Comparison of ENCODE assay signal across 12 cellular contexts in the genomic region with DNA sequence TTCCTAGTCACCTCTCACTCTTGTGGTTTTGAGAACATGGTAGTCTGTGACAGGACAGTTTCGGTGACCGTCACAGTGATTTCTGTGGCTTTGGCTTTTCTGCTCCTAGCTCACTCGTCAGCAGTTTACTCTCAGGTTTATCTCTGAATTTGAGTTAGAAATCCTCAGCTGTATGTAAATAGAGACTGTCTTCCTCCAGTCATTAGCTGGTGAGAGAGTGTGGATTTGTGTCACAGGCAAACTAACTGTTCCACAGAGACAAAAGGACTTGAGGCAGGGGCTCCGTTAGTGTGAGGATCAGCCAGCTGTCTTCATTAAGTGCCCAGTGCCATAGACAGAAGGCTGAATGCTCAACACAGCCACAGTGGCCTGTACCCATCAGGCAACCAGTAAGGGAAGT.
A peak's percentile ranks its signal among the peaks of the same experiment; 100 is the strongest.
DNase-seq lines count a peak whose midpoint lies in the region; ATAC-seq and TF ChIP-seq lines count a peak whose summit lies in the region.
"Had no signal": no experiment of that assay in that cellular context is flagged by ENCODE, and none has a peak within 500 bp of the region (broad histone marks: within the 10 kb centered on the region; RNA-seq: fewer than 3 reads in every experiment).

No MANE protein-coding gene starts in this region.

- dilution Hi-C loops in IMR-90 (cut with HindIII; ENCODE audit: low sequenced_read_pairs, unreplicated experiment) = no loop called here

- peaks cover 0 to 32% of the 10 kb centered on the region in 2 donors for H3K4me1 ChIP-seq in right atrium auricular region
- no peaks in the 10 kb centered on the region; the same call in 1 of the 2 replicates for H3K4me1 ChIP-seq in IMR-90 (ENCODE audit: control insufficient read depth, insufficient read depth, low read length)

- H3K18ac ChIP-seq in IMR-90 (ENCODE audit: low read depth, low read length) = no peak overlapping the region; the same call in 1 of the 2 replicates

- no peak overlapping the region for H2AK9ac ChIP-seq in IMR-90 (replicated peaks; ENCODE audit: low read depth, low read length, poor library complexity)

- H3K9me3 ChIP-seq in right atrium auricular region (no peaks in the 10 kb centered on the region), IMR-90 (ENCODE audit: control insufficient read depth, insufficient read depth, low read length) (no peaks in the 10 kb centered on the region)
- H3K9me3 ChIP-seq: spleen had no signal

- no peak overlapping the region for H4K8ac ChIP-seq in IMR-90 (ENCODE audit: low read depth in 2 of 2, low read length in 2 of 2)

- peaks cover 19% of the 10 kb centered on the region for H3K4me1 Mint-ChIP-seq in activated naive CD8-positive, alpha-beta T cell treated with anti-CD3 and anti-CD28 coated beads for 36 hours
- peaks cover 22% of the 10 kb centered on the region for H3K4me1 Mint-ChIP-seq in stimulated activated naive CD8-positive, alpha-beta T cell treated with anti-CD3 and anti-CD28 coated beads, Interleukin-15, amount 100 ng/mL, for 72 hours

- H3K4me2 ChIP-seq in IMR-90 (ENCODE audit: low read depth, low read length) = no peak overlapping the region

- no peak overlapping the region for H2BK15ac ChIP-seq in IMR-90 (ENCODE audit: low read depth, low read length)

- H3K9me1 ChIP-seq in IMR-90 (ENCODE audit: insufficient read depth, low read length) = peaks cover 3% of the 10 kb centered on the region; the same call in 1 of the 2 replicates

- H3K36me3 Mint-ChIP-seq in activated naive CD8-positive, alpha-beta T cell treated with anti-CD3 and anti-CD28 coated beads for 36 hours = peaks cover 11% of the 10 kb centered on the region

- H4K5ac ChIP-seq in IMR-90 (ENCODE audit: low read depth, low read length) = no peak overlapping the region

- no peak overlapping the region for H3K4me3 ChIP-seq in right atrium auricular region
- H3K4me3 ChIP-seq in IMR-90 (ENCODE audit: insufficient read depth, low read depth, low read length) = no peak overlapping the region
- H3K4me3 ChIP-seq: spleen had no signal

- no peak overlapping the region for H3K4me3 Mint-ChIP-seq in activated naive CD8-positive, alpha-beta T cell treated with anti-CD3 and anti-CD28 coated beads for 36 hours
- H3K4me3 Mint-ChIP-seq in stimulated activated naive CD8-positive, alpha-beta T cell treated with anti-CD3 and anti-CD28 coated beads, Interleukin-15, amount 100 ng/mL, for 72 hours = no peak overlapping the region
- H3K4me3 Mint-ChIP-seq: IgD-negative memory B cell; natural killer cell treated with Interleukin-12 subunit alpha and Interleukin-12 subunit beta and Interleukin-15 and Interleukin-18, amount 100 ng/mL, for 72 hours had no signal

- WGBS in IMR-90 (ENCODE audit: extremely low coverage in 2 of 2, insufficient read length in 1 of 2), 2 experiments = no CpG with 5 or more reads among the region's 4 CpGs

- H3K9ac ChIP-seq in IMR-90 (ENCODE audit: low read depth, low read length) = no peak overlapping the region

- no peak overlapping the region for H2AFZ ChIP-seq in IMR-90 (replicated peaks; ENCODE audit: low read length, poor library complexity)

- CTCF ChIA-PET in IMR-90 (lab: Yijun Ruan, JAX) = no interaction called here

- H2BK120ac ChIP-seq in IMR-90 (ENCODE audit: low read depth, low read length) = no peak overlapping the region

- DNase-seq in left ventricle myocardium superior = no peak
- DNase-seq in right atrium auricular region (ENCODE audit: low spot score) = no peak
- DNase-seq in IMR-90 = no peak
- peak; percentile 1 for DNase-seq in activated naive CD8-positive, alpha-beta T cell treated with anti-CD3 and anti-CD28 coated beads for 36 hours
- DNase-seq in stimulated activated naive CD8-positive, alpha-beta T cell treated with anti-CD3 and anti-CD28 coated beads, Interleukin-15, amount 100 ng/mL, for 72 hours = peak in 1 of 2 donors; percentile 48
- DNase-seq in RKO (ENCODE audit: low spot score) = no peak
- DNase-seq in H4 (ENCODE audit: low spot score) = no peak
- DNase-seq: spleen, SW 1271 had no signal

- H2BK5ac ChIP-seq in IMR-90 (ENCODE audit: low read depth, low read length, poor library complexity, severe bottlenecking) = no peak overlapping the region

- no peak overlapping the region; the same call in none of the 2 replicates for H2AK5ac ChIP-seq in IMR-90 (ENCODE audit: low read depth, low read length)

- no peak overlapping the region for H3K27ac ChIP-seq in right atrium auricular region
- no peak overlapping the region for H3K27ac ChIP-seq in IMR-90 (ENCODE audit: insufficient read depth, low read length)
- H3K27ac ChIP-seq: spleen had no signal

- H3K23ac ChIP-seq in IMR-90 (ENCODE audit: low read depth, low read length) = 0 out of 2 replicates have a peak overlapping the region, but pooled peaks have one; percentile 43

- H3K56ac ChIP-seq in IMR-90 (ENCODE audit: extremely low read depth, insufficient read depth, low read length) = no peak overlapping the region

- peak; percentile 37 for ATAC-seq in left ventricle myocardium superior
- no peak for ATAC-seq in IMR-90 (ENCODE audit: low read depth)
- ATAC-seq in stimulated activated naive CD8-positive, alpha-beta T cell treated with anti-CD3 and anti-CD28 coated beads, Interleukin-15, amount 100 ng/mL, for 72 hours = peak; percentile 88
- no peak for ATAC-seq in HG02973 (IDR thresholded peaks at IDR 0.05; ENCODE audit: unreplicated experiment)

- H3K9me3 Mint-ChIP-seq in activated naive CD8-positive, alpha-beta T cell treated with anti-CD3 and anti-CD28 coated beads for 36 hours = no peaks in the 10 kb centered on the region
- no peaks in the 10 kb centered on the region for H3K9me3 Mint-ChIP-seq in stimulated activated naive CD8-positive, alpha-beta T cell treated with anti-CD3 and anti-CD28 coated beads, Interleukin-15, amount 100 ng/mL, for 72 hours
- H3K9me3 Mint-ChIP-seq: natural killer cell treated with Interleukin-12 subunit alpha and Interleukin-12 subunit beta and Interleukin-15 and Interleukin-18, amount 100 ng/mL, for 72 hours had no signal

- H4K20me1 ChIP-seq in IMR-90 (ENCODE audit: insufficient read depth, low read length) = no peaks in the 10 kb centered on the region

- in situ Hi-C loops in IMR-90 (cut with MboI; ENCODE audit: low sequenced_read_pairs) = no loop called here

- H3K4ac ChIP-seq in IMR-90 (ENCODE audit: low read depth, low read length) = no peak overlapping the region; the same call in 1 of the 2 replicates

- intact Hi-C loops in left ventricle myocardium superior (cut with micrococcal nuclease) = no loop called here
- intact Hi-C loops in IMR-90 (cut with micrococcal nuclease) = no loop called here

- H3K36me3 ChIP-seq in right atrium auricular region (no peaks in the 10 kb centered on the region), IMR-90 (ENCODE audit: control insufficient read depth, insufficient read depth, low read length) (no peaks in the 10 kb centered on the region)
- H3K36me3 ChIP-seq: spleen had no signal

- H3K79me1 ChIP-seq in IMR-90 (ENCODE audit: low read depth in 1 of 2, low read length in 2 of 2) = peaks cover 9 to 53% of the 10 kb centered on the region in 2 experiments

- H2BK20ac ChIP-seq in IMR-90 (ENCODE audit: low read depth, low read length) = no peak overlapping the region

- no peaks in the 10 kb centered on the region for H3K27me3 Mint-ChIP-seq in activated naive CD8-positive, alpha-beta T cell treated with anti-CD3 and anti-CD28 coated beads for 36 hours
- no peaks in the 10 kb centered on the region for H3K27me3 Mint-ChIP-seq in stimulated activated naive CD8-positive, alpha-beta T cell treated with anti-CD3 and anti-CD28 coated beads, Interleukin-15, amount 100 ng/mL, for 72 hours
- H3K27me3 Mint-ChIP-seq: IgD-negative memory B cell had no signal

- TF ChIP-seq CTCF in right atrium auricular region (IDR thresholded peaks at IDR 0.05) (no peak), IMR-90 (conservative IDR thresholded peaks at IDR 0.05; ENCODE audit: low read depth, low read length) (no peak)

- H3K14ac ChIP-seq in IMR-90 (replicated peaks; ENCODE audit: low read depth, low read length) = 0 out of 2 replicates have a peak overlapping the region, but pooled peaks have one; percentile 53

- no peak overlapping the region for H4K91ac ChIP-seq in IMR-90 (ENCODE audit: insufficient read depth, low read depth, low read length)

- POLR2A ChIA-PET in IMR-90 (lab: Charles Lee; ENCODE audit: unreplicated experiment) = no interaction called here

- H3K27me3 ChIP-seq in right atrium auricular region = no peaks in the 10 kb centered on the region
- no peaks in the 10 kb centered on the region for H3K27me3 ChIP-seq in IMR-90 (ENCODE audit: control insufficient read depth, insufficient read depth, low read length)
- H3K27me3 ChIP-seq: spleen had no signal

- H3K27ac Mint-ChIP-seq in activated naive CD8-positive, alpha-beta T cell treated with anti-CD3 and anti-CD28 coated beads for 36 hours = peak overlapping the region; percentile 23
- peak overlapping the region in 1 of 2 donors; percentile 14 for H3K27ac Mint-ChIP-seq in stimulated activated naive CD8-positive, alpha-beta T cell treated with anti-CD3 and anti-CD28 coated beads, Interleukin-15, amount 100 ng/mL, for 72 hours
- H3K27ac Mint-ChIP-seq: IgD-negative memory B cell; natural killer cell treated with Interleukin-12 subunit alpha and Interleukin-12 subunit beta and Interleukin-15 and Interleukin-18, amount 100 ng/mL, for 72 hours had no signal

- no TSS peak for BruUV-seq in IMR-90 (replicated peaks; lab: Mats Ljungman, UMichigan)

- TF ChIP-seq POLR2A in IMR-90 (IDR thresholded peaks at IDR 0.05; ENCODE audit: low read depth, low read length) = no peak

- TF ChIP-seq RAD21 in IMR-90 (IDR thresholded peaks at IDR 0.05; ENCODE audit: low read length) = no peak

TF ChIP-seq in IMR-90, 13 proteins besides CTCF, POLR2A, EP300 and RAD21 (continues in another document):
- TF ChIP-seq RCOR1 (IDR thresholded peaks at IDR 0.05; ENCODE audit: insufficient replicate concordance, low read length) = no peak
- no peak for TF ChIP-seq BHLHE40 (IDR thresholded peaks at IDR 0.05; ENCODE audit: low read depth, low read length)
- TF ChIP-seq MAZ (IDR thresholded peaks at IDR 0.05; ENCODE audit: borderline replicate concordance, low read depth, low read length) = no peak
- no peak for TF ChIP-seq FOS (IDR thresholded peaks at IDR 0.05; ENCODE audit: low read depth, low read length)
- TF ChIP-seq NFE2L2 (IDR thresholded peaks at IDR 0.05; ENCODE audit: low read depth, low read length) = no peak
- TF ChIP-seq SMC3 (IDR thresholded peaks at IDR 0.05; ENCODE audit: low read depth, low read length) = no peak
- TF ChIP-seq ELK1 (IDR thresholded peaks at IDR 0.05; ENCODE audit: borderline replicate concordance, low read depth, low read length) = no peak
- TF ChIP-seq MXI1 (IDR thresholded peaks at IDR 0.05; ENCODE audit: borderline replicate concordance, low read depth, low read length) = no peak

Comparison
In these comparisons a context has a peak if more than half of its experiments do, and no peak if none do; other contexts are left out.
1. ATAC-seq: peak in left ventricle myocardium superior (single experiment) and stimulated activated naive CD8-positive, alpha-beta T cell treated with anti-CD3 and anti-CD28 coated beads, Interleukin-15, amount 100 ng/mL, for 72 hours (single experiment); none in IMR-90 (single experiment) and HG02973 (single experiment).